Comparison of ENCODE assay signal across 20 cellular contexts in the genomic region with DNA sequence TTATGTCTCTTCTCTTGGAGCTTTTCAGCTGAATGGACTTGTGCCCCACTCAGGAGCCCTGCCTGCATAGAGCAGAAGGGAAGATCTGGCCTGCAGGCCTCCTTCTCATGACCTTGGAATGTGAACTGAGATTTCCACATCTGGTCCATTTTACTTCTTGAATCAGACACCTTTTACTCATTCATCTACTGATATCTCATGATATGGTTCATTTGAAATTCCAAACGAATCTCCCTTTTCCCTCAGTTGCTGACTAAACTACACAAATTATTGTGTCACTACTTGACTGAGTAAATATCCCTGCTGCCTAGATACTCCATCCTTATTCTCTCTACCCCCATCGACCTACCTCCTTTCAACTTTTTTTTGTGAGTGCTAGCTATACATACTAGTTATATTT.
DNase-seq lines count a peak whose midpoint lies in the region; ATAC-seq, FAIRE-seq and TF ChIP-seq lines count a peak whose summit lies in the region.
"Had no signal": no experiment of that assay in that cellular context is flagged by ENCODE, and none has a peak within 500 bp of the region (broad histone marks: within the 10 kb centered on the region; RNA-seq: fewer than 3 reads in every experiment).

No MANE protein-coding gene starts in this region.

- H3K4me3 Mint-ChIP-seq in T-helper 2 cell treated with Interferon-gamma antibody and Interleukin-4, amounts not matched to agents 5 μg/mL and 100 μg/mL, for 36 hours: no peak overlapping the region
- no peak overlapping the region for H3K4me3 Mint-ChIP-seq in activated CD4-positive, alpha-beta memory T cell treated with anti-CD3 and anti-CD28 coated beads, Interleukin-2, amount 10 ng/mL, durations not matched to agents 7 days and 5 days
- H3K4me3 Mint-ChIP-seq: natural killer cell; stimulated activated memory B cell treated with anti-CD40 and anti-IgM and Interleukin-4, amounts not matched to agents 10 μg/mL and 1 μg/mL and 100 μg/mL, for 72 hours had no signal

- CTCF ChIA-PET in activated CD4-positive, alpha-beta memory T cell treated with anti-CD3 and anti-CD28 coated beads, Interleukin-2, amount 10 ng/mL, durations not matched to agents 7 days and 5 days (lab: Charles Lee): no interaction called here

- no peak overlapping the region for H3K27ac Mint-ChIP-seq in T-helper 2 cell treated with Interferon-gamma antibody and Interleukin-4, amounts not matched to agents 5 μg/mL and 100 μg/mL, for 36 hours
- no peak overlapping the region for H3K27ac Mint-ChIP-seq in activated CD4-positive, alpha-beta memory T cell treated with anti-CD3 and anti-CD28 coated beads, Interleukin-2, amount 10 ng/mL, durations not matched to agents 7 days and 5 days
- H3K27ac Mint-ChIP-seq: natural killer cell; stimulated activated memory B cell treated with anti-CD40 and anti-IgM and Interleukin-4, amounts not matched to agents 10 μg/mL and 1 μg/mL and 100 μg/mL, for 72 hours had no signal

- H3K27me3 Mint-ChIP-seq in T-helper 2 cell treated with Interferon-gamma antibody and Interleukin-4, amounts not matched to agents 5 μg/mL and 100 μg/mL, for 36 hours (ENCODE audit: low read depth): no peaks in the 10 kb centered on the region
- H3K27me3 Mint-ChIP-seq in activated CD4-positive, alpha-beta memory T cell treated with anti-CD3 and anti-CD28 coated beads, Interleukin-2, amount 10 ng/mL, durations not matched to agents 7 days and 5 days: no peaks in the 10 kb centered on the region
- H3K27me3 Mint-ChIP-seq: progenitor cell of endocrine pancreas; stimulated activated memory B cell treated with anti-CD40 and anti-IgM and Interleukin-4, amounts not matched to agents 10 μg/mL and 1 μg/mL and 100 μg/mL, for 72 hours had no signal

- H3K27me3 ChIP-seq in bronchial epithelial cell (ENCODE audit: control insufficient read depth, insufficient read depth, low read length) (no peaks in the 10 kb centered on the region), WERI-Rb-1 (ENCODE audit: insufficient read depth, low read depth, severe bottlenecking) (no peaks in the 10 kb centered on the region)
- H3K27me3 ChIP-seq: body of pancreas, SJCRH30, spleen, transverse colon had no signal

- POLR2A ChIA-PET in activated CD4-positive, alpha-beta memory T cell treated with anti-CD3 and anti-CD28 coated beads, Interleukin-2, amount 10 ng/mL, durations not matched to agents 7 days and 5 days (lab: Charles Lee): no interaction called here

- H3K36me3 ChIP-seq in bronchial epithelial cell (ENCODE audit: control insufficient read depth, insufficient read depth, low read length): no peaks in the 10 kb centered on the region
- H3K36me3 ChIP-seq in WERI-Rb-1: no peaks in the 10 kb centered on the region
- H3K36me3 ChIP-seq: SJCRH30, spleen, transverse colon had no signal

- DNase-seq in EL: peak; percentile 87
- DNase-seq in LHCN-M2 (ENCODE audit: low read depth): peak; percentile 18
- DNase-seq in bronchial epithelial cell (ENCODE audit: low read depth): peak; percentile 57
- peak; percentile 66 for DNase-seq in kidney glomerular epithelial cell (lab: John Stamatoyannopoulos, UW)
- no peak for DNase-seq in WERI-Rb-1
- no peak for DNase-seq in T-helper 2 cell treated with Interferon-gamma antibody and Interleukin-4, amounts not matched to agents 5 μg/mL and 100 μg/mL, for 36 hours (ENCODE audit: low spot score)
- no peak for DNase-seq in activated CD4-positive, alpha-beta memory T cell treated with anti-CD3 and anti-CD28 coated beads, Interleukin-2, amount 10 ng/mL, durations not matched to agents 7 days and 5 days
- DNase-seq: activated CD4-positive, alpha-beta T cell treated with anti-CD3 and anti-CD28 coated beads for 1 hour; activated CD8-positive, alpha-beta memory T cell treated with anti-CD3 and anti-CD28 coated beads, Interleukin-2, amount 50 U/mL, for 4 hours; body of pancreas; DMS79; natural killer cell; NCI-H1930; NCI-H510A; SJCRH30; spleen; transverse colon had no signal

- H3K4me3 ChIP-seq in bronchial epithelial cell (ENCODE audit: low read depth, low read length): no peak overlapping the region
- H3K4me3 ChIP-seq in WERI-Rb-1 (ENCODE audit: low read depth, low read length): no peak overlapping the region
- H3K4me3 ChIP-seq: body of pancreas, SJCRH30, spleen, transverse colon had no signal

- no peaks in the 10 kb centered on the region for H3K4me1 Mint-ChIP-seq in T-helper 2 cell treated with Interferon-gamma antibody and Interleukin-4, amounts not matched to agents 5 μg/mL and 100 μg/mL, for 36 hours (ENCODE audit: low read depth)
- H3K4me1 Mint-ChIP-seq in activated CD4-positive, alpha-beta memory T cell treated with anti-CD3 and anti-CD28 coated beads, Interleukin-2, amount 10 ng/mL, durations not matched to agents 7 days and 5 days: no peaks in the 10 kb centered on the region
- H3K4me1 Mint-ChIP-seq: natural killer cell; stimulated activated memory B cell treated with anti-CD40 and anti-IgM and Interleukin-4, amounts not matched to agents 10 μg/mL and 1 μg/mL and 100 μg/mL, for 72 hours had no signal

- no peak overlapping the region for H3K27ac ChIP-seq in WERI-Rb-1
- H3K27ac ChIP-seq: body of pancreas, SJCRH30, spleen, transverse colon had no signal

- no peaks in the 10 kb centered on the region for H3K9me3 ChIP-seq in WERI-Rb-1 (ENCODE audit: severe bottlenecking)
- H3K9me3 ChIP-seq: body of pancreas, SJCRH30, spleen, transverse colon had no signal

- ATAC-seq in HG03457 (IDR thresholded peaks at IDR 0.05; ENCODE audit: unreplicated experiment): no peak
- ATAC-seq: body of pancreas; natural killer cell; stimulated activated memory B cell treated with anti-CD40 and anti-IgM and Interleukin-4, amounts not matched to agents 10 μg/mL and 1 μg/mL and 100 μg/mL, for 72 hours had no signal

- H3K9me3 Mint-ChIP-seq in T-helper 2 cell treated with Interferon-gamma antibody and Interleukin-4, amounts not matched to agents 5 μg/mL and 100 μg/mL, for 36 hours: peaks cover 4% of the 10 kb centered on the region
- H3K9me3 Mint-ChIP-seq in activated CD4-positive, alpha-beta memory T cell treated with anti-CD3 and anti-CD28 coated beads, Interleukin-2, amount 10 ng/mL, durations not matched to agents 7 days and 5 days: no peaks in the 10 kb centered on the region

- TF ChIP-seq CTCF in bronchial epithelial cell (IDR thresholded peaks at IDR 0.05; ENCODE audit: insufficient read depth, low read length, severe bottlenecking) (no peak), WERI-Rb-1 (IDR thresholded peaks at IDR 0.05; ENCODE audit: low read depth, low read length) (no peak)

- H3K36me3 Mint-ChIP-seq in T-helper 2 cell treated with Interferon-gamma antibody and Interleukin-4, amounts not matched to agents 5 μg/mL and 100 μg/mL, for 36 hours (ENCODE audit: low read depth): no peaks in the 10 kb centered on the region
- no peaks in the 10 kb centered on the region for H3K36me3 Mint-ChIP-seq in activated CD4-positive, alpha-beta memory T cell treated with anti-CD3 and anti-CD28 coated beads, Interleukin-2, amount 10 ng/mL, durations not matched to agents 7 days and 5 days (ENCODE audit: low read depth)
- H3K36me3 Mint-ChIP-seq: natural killer cell; stimulated activated memory B cell treated with anti-CD40 and anti-IgM and Interleukin-4, amounts not matched to agents 10 μg/mL and 1 μg/mL and 100 μg/mL, for 72 hours had no signal

- no peak for FAIRE-seq in bronchial epithelial cell (lab: Jason Lieb, UNC)

Comparison
In these comparisons a context has a peak if more than half of its experiments do, and no peak if none do; other contexts are left out.
1. DNase-seq: peak in EL (single experiment), LHCN-M2 (single experiment), bronchial epithelial cell (single experiment) and kidney glomerular epithelial cell (single experiment); none in WERI-Rb-1 (single experiment), T-helper 2 cell treated with Interferon-gamma antibody and Interleukin-4, amounts not matched to agents 5 μg/mL and 100 μg/mL, for 36 hours (single experiment) and activated CD4-positive, alpha-beta memory T cell treated with anti-CD3 and anti-CD28 coated beads, Interleukin-2, amount 10 ng/mL, durations not matched to agents 7 days and 5 days (single experiment).